In the genomic region with DNA sequence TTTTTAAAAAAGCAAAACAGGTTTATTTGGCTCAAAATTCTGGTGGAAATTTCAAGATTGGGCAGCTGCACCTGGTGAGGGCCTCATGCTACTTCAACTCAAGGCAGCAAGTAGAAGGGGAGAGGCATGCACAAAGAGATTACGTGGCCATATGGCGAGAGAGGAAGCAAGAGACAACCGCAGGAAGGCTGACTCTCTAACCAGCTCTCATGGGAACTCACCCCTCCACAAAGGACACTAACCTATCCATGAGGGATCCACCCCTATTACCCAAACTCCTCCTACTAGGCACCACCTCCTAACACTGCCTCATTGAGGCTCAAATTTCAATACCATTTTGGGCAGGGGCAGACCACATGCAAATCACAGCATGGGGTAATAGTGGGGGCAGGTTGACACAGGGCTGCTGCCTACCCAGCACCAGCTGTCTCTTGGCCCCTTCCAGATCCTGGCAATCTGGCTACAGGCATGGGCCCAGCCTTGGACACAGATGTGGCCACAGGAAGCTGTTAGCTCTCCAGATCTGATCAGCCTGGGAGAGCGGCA, we compare ENCODE assay signal across 8 cellular contexts. TPM values are rescaled to one million over a fixed set of nuclear protein-coding genes. Genes with fewer than 3 reads are reported as not detected.
DNase-seq lines count a peak whose midpoint lies in the region; ATAC-seq, FAIRE-seq and TF ChIP-seq lines count a peak whose summit lies in the region.

No MANE protein-coding gene starts in this region.

- no peak overlapping the region for H3K27ac ChIP-seq in AG04450 (ENCODE audit: low read depth, low read length)
- H3K27ac ChIP-seq in K562 (ENCODE audit: extremely low read depth, low read depth, low read length): peak overlapping the region; percentile 77
- H3K27ac ChIP-seq in dorsolateral prefrontal cortex: no peak overlapping the region

- H3K27ac Mint-ChIP-seq in natural killer cell treated with Interleukin-12 subunit alpha and Interleukin-12 subunit beta and Interleukin-15 and Interleukin-18, amount 100 ng/mL, for 72 hours: peak overlapping the region in 1 of 2 donors; percentile 55

- H3K4me3 ChIP-seq in AG04450 (ENCODE audit: low read depth, low read length): peak overlapping the region; percentile 99
- H3K4me3 ChIP-seq in K562: peak overlapping the region; percentile 92
- H3K4me3 ChIP-seq in dorsolateral prefrontal cortex: peak overlapping the region in 26 of 59 donors; percentile 83 to 100 (median 98)

- no peaks in the 10 kb centered on the region for H3K36me3 Mint-ChIP-seq in natural killer cell treated with Interleukin-12 subunit alpha and Interleukin-12 subunit beta and Interleukin-15 and Interleukin-18, amount 100 ng/mL, for 72 hours

- 15% methylated on average over 3 of the region's 4 CpGs for WGBS in K562 (ENCODE audit: insufficient coverage, low coverage, missing lambda C conversion rate)

- in situ Hi-C loops in K562 (cut with MboI): no loop called here

- no peaks in the 10 kb centered on the region for H3K9me3 Mint-ChIP-seq in natural killer cell treated with Interleukin-12 subunit alpha and Interleukin-12 subunit beta and Interleukin-15 and Interleukin-18, amount 100 ng/mL, for 72 hours

- H3K9me3 ChIP-seq in AG04450 (ENCODE audit: control insufficient read depth, insufficient read depth, low read length) (no peaks in the 10 kb centered on the region; the same call in 1 of the 2 replicates), K562 (replicated peaks; ENCODE audit: control insufficient read depth, insufficient read depth, low read depth, low read length) (no peaks in the 10 kb centered on the region)

- no TSS peak for BruUV-seq in K562 (replicated peaks; lab: Mats Ljungman, UMichigan)

- H3K36me3 ChIP-seq in K562 (ENCODE audit: control insufficient read depth, insufficient read depth, low read length): peaks cover 10% of the 10 kb centered on the region; the same call in 2 of the 3 replicates

- TF ChIP-seq RAD21 in K562 (CRISPR knock-in tag; conservative IDR thresholded peaks at IDR 0.05 in 1 of 2, IDR thresholded peaks at IDR 0.05 in 1 of 2): no peak

- FAIRE-seq in K562 (lab: Jason Lieb, UNC): peak; percentile 98

- TF ChIP-seq CTCF in AG04450 (IDR thresholded peaks at IDR 0.05; ENCODE audit: low read depth, low read length): no peak
- no peak for TF ChIP-seq CTCF in K562 (IDR thresholded peaks at IDR 0.05 in 2 of 3, conservative IDR thresholded peaks at IDR 0.05 in 1 of 3; ENCODE audit: insufficient read depth in 2 of 3, low read depth in 1 of 3, low read length in 3 of 3)
- no peak for TF ChIP-seq CTCF in dorsolateral prefrontal cortex (IDR thresholded peaks at IDR 0.05 in 54 of 56, conservative IDR thresholded peaks at IDR 0.05 in 2 of 56; ENCODE audit: low read depth in 1 of 56, partially characterized antibody in 56 of 56)

- peaks cover 56 to 61% of the 10 kb centered on the region in 2 donors for H3K4me1 Mint-ChIP-seq in natural killer cell treated with Interleukin-12 subunit alpha and Interleukin-12 subunit beta and Interleukin-15 and Interleukin-18, amount 100 ng/mL, for 72 hours (ENCODE audit: low read depth in 2 of 2)

- CTCF ChIA-PET in AG04450 (lab: Charles Lee): interaction anchor here (4.0 kb wide), 1 partner anchor 19 kb away, joined by 31 read pairs; no protein-coding TSS in a partner anchor
- CTCF ChIA-PET in K562 (lab: Yijun Ruan, JAX; ENCODE audit: low intra/inter-chr PET ratio): no interaction called here

- H3K9me1 ChIP-seq in K562 (ENCODE audit: control insufficient read depth, insufficient read depth, low read length): peaks cover 5% of the 10 kb centered on the region

- peak overlapping the region; percentile 76 for H3K4me3 Mint-ChIP-seq in natural killer cell treated with Interleukin-12 subunit alpha and Interleukin-12 subunit beta and Interleukin-15 and Interleukin-18, amount 100 ng/mL, for 72 hours

- H3K79me2 ChIP-seq in K562 (ENCODE audit: control insufficient read depth, insufficient read depth, low read length): peaks cover 65% of the 10 kb centered on the region

- peaks cover 40 to 56% of the 10 kb centered on the region in 2 experiments for H3K4me1 ChIP-seq in K562 (replicated peaks in 1 of 2; ENCODE audit: control insufficient read depth in 2 of 2, insufficient read depth in 2 of 2, low read length in 2 of 2)

- POLR2A ChIA-PET in AG04450 (lab: Yijun Ruan, JAX) (interaction anchor here (0.5 to 2.9 kb wide), 3 partner anchors 15 to 390 kb away, joined by 3 to 15 read pairs (median 3); partner anchors contain the start of gene RNPEPL1), K562 (lab: Yijun Ruan, JAX) (interaction anchor here (0.7 to 1.0 kb wide), 3 partner anchors 9 to 19 kb away, joined by 3 to 5 read pairs (median 4); no protein-coding TSS in a partner anchor)

- TF ChIP-seq POLR2A in K562 (conservative IDR thresholded peaks at IDR 0.05): peak; percentile 58; the same call in 1 of the 2 replicates

- no peaks in the 10 kb centered on the region for H3K27me3 Mint-ChIP-seq in natural killer cell treated with Interleukin-12 subunit alpha and Interleukin-12 subunit beta and Interleukin-15 and Interleukin-18, amount 100 ng/mL, for 72 hours

- no peak overlapping the region for H2AFZ ChIP-seq in K562 (ENCODE audit: low read depth, low read length)

- intact Hi-C loops in K562 (cut with micrococcal nuclease): no loop called here
- intact Hi-C loops in dorsolateral prefrontal cortex (cut with DNase I): loop anchor here (5.0 kb wide), 2 partner anchors 118 to 248 kb away; no protein-coding TSS in a partner anchor

- peak overlapping the region; percentile 93 for H3K4me2 ChIP-seq in K562 (ENCODE audit: insufficient read depth, low read length)

- no peaks in the 10 kb centered on the region; the same call in 1 of the 2 replicates for H4K20me1 ChIP-seq in K562 (replicated peaks; ENCODE audit: control insufficient read depth, insufficient read depth, low read length)

- H3K27me3 ChIP-seq in AG04450 (ENCODE audit: control insufficient read depth, insufficient read depth, low read length): no peaks in the 10 kb centered on the region
- H3K27me3 ChIP-seq in K562 (ENCODE audit: control insufficient read depth in 2 of 2, insufficient read depth in 2 of 2, low read length in 2 of 2): no peaks in the 10 kb centered on the region
- H3K27me3 ChIP-seq in dorsolateral prefrontal cortex: no peaks in the 10 kb centered on the region

- DNase-seq in AG04450 (ENCODE audit: low read depth, low spot score) (no peak), NCI-H446 (lab: John Stamatoyannopoulos, UW) (peak; percentile 25 to 90), K562 (ENCODE audit: extremely low read depth in 1 of 4, low spot score in 3 of 4) (peak in 3 of 4 experiments; percentile 25 to 90 (median 60)), dorsolateral prefrontal cortex (no peak)
- DNase-seq in natural killer cell treated with Interleukin-12 subunit alpha and Interleukin-12 subunit beta and Interleukin-15 and Interleukin-18, amount 100 ng/mL, for 72 hours (ENCODE audit: low spot score): peak; percentile 59

- peak; percentile 39; the same call in 1 of the 2 replicates for TF ChIP-seq EP300 in K562 (IDR thresholded peaks at IDR 0.05; ENCODE audit: low read length)

- peak; percentile 39 for ATAC-seq in GM18520 (IDR thresholded peaks at IDR 0.05; ENCODE audit: unreplicated experiment)
- ATAC-seq in HG02885 (IDR thresholded peaks at IDR 0.05; ENCODE audit: poor library complexity, unreplicated experiment): peak; percentile 55
- peak; percentile 82 for ATAC-seq in K562
- peak in 1 of 2 donors; percentile 2 for ATAC-seq in natural killer cell treated with Interleukin-12 subunit alpha and Interleukin-12 subunit beta and Interleukin-15 and Interleukin-18, amount 100 ng/mL, for 72 hours
- ATAC-seq in esophagus mucosa: no peak

- H3K9ac ChIP-seq in K562 (ENCODE audit: insufficient read depth in 1 of 2, low read depth in 2 of 2, low read length in 2 of 2): peak overlapping the region; percentile 39 to 95; a peak in 3 of 4 replicates

RNA-seq across cellular contexts. Expression of gene CAPN10, which starts 2.0 kb away (rescaled TPM):
- polyA plus RNA-seq in AG04450 (2011; rRNA removed): 5.6 and 7.5 TPM in 2 replicates
- polyA minus RNA-seq in AG04450 (2011; rRNA and poly(A)+ RNA removed): 8.2 and 9.1 TPM in 2 replicates
- 47.6 and 128 TPM in 2 replicates for total RNA-seq in K562 (2011; cell fraction: chromatin; rRNA removed; ENCODE audit: low replicate concordance)
- total RNA-seq in K562 (2011; cell fraction: nucleolus; rRNA removed): 79.5 and 81.2 TPM in 2 replicates
- total RNA-seq in K562 (2011; cell fraction: nucleoplasm; rRNA removed): 52.6 and 61.5 TPM in 2 replicates
- 18.6 and 24.3 TPM in 2 replicates for total RNA-seq in K562 (2014; rRNA removed)
- 3.7 and 4.1 TPM in 2 replicates for total RNA-seq in K562 (2014; rRNA removed; fragmentation: Illumina TruSeq; extraction: Trizol)
- 10.4 and 14.5 TPM in 2 replicates for total RNA-seq in K562 (2015; rRNA removed; fragmentation: Illumina TruSeq; extraction: Trizol)
- total RNA-seq in K562 (2021): 19.3 and 25.3 TPM in 2 replicates
- 8.4 and 14.0 TPM in 2 replicates for polyA plus RNA-seq in K562 (2011; rRNA removed)
- polyA plus RNA-seq in K562 (2011; cell fraction: cytosol; rRNA removed): 8.3 and 17.5 TPM in 2 replicates
- 81.9 and 107 TPM in 2 replicates for polyA plus RNA-seq in K562 (2011; cell fraction: nucleus; rRNA removed)
- polyA plus RNA-seq in K562 (2012): 11.4 and 22.7 TPM in 2 replicates
- 4.7 and 8.9 TPM in 2 replicates for polyA plus RNA-seq in K562 (2014; fragmentation: Illumina TruSeq; extraction: Trizol)
- polyA plus RNA-seq in K562 (2014; fragmentation: Nextera tagmentation; extraction: Ambion mirVana): under 1 TPM; 0.08 to 0.41 TPM
- 26.1 and 26.8 TPM in 2 replicates for polyA plus RNA-seq in K562 (2014; rRNA removed)
- polyA minus RNA-seq in K562 (2011; rRNA and poly(A)+ RNA removed): 3.7 and 4.6 TPM in 2 replicates
- polyA minus RNA-seq in K562 (2011; cell fraction: cytosol; rRNA and poly(A)+ RNA removed): 7.4 and 9.3 TPM in 2 replicates
- polyA minus RNA-seq in K562 (2011; cell fraction: nucleus; rRNA and poly(A)+ RNA removed): 26.9 and 33.0 TPM in 2 replicates
- total RNA-seq in natural killer cell treated with Interleukin-12 subunit alpha and Interleukin-12 subunit beta and Interleukin-15 and Interleukin-18, amount 100 ng/mL, for 72 hours: 10 to 100 TPM; 50.4 to 73.9 TPM
- 10.5 TPM for total RNA-seq in esophagus mucosa
- total RNA-seq in dorsolateral prefrontal cortex: 10 to 100 TPM; 25.6 to 70.0 (median 40.7) TPM

RNA-seq across cellular contexts. Expression of gene RNPEPL1, which starts 16.3 kb away (rescaled TPM):
- 7.2 and 15.0 TPM in 2 replicates for polyA plus RNA-seq in AG04450 (2011; rRNA removed)
- 12.7 and 23.8 TPM in 2 replicates for polyA minus RNA-seq in AG04450 (2011; rRNA and poly(A)+ RNA removed)
- total RNA-seq in K562 (2011; cell fraction: chromatin; rRNA removed; ENCODE audit: low replicate concordance): 13.5 and 56.3 TPM in 2 replicates
- 37.2 and 53.2 TPM in 2 replicates for total RNA-seq in K562 (2011; cell fraction: nucleolus; rRNA removed)
- 20.7 and 21.8 TPM in 2 replicates for total RNA-seq in K562 (2011; cell fraction: nucleoplasm; rRNA removed)
- total RNA-seq in K562 (2014; rRNA removed): 15.7 and 25.3 TPM in 2 replicates
- total RNA-seq in K562 (2014; rRNA removed; fragmentation: Illumina TruSeq; extraction: Trizol): 1.7 and 2.5 TPM in 2 replicates
- total RNA-seq in K562 (2015; rRNA removed; fragmentation: Illumina TruSeq; extraction: Trizol): 7.0 and 7.1 TPM in 2 replicates
- total RNA-seq in K562 (2021): 38.3 and 38.7 TPM in 2 replicates
- polyA plus RNA-seq in K562 (2011; rRNA removed): 5.5 and 10.0 TPM in 2 replicates
- 12.6 and 28.4 TPM in 2 replicates for polyA plus RNA-seq in K562 (2011; cell fraction: cytosol; rRNA removed)
- polyA plus RNA-seq in K562 (2011; cell fraction: nucleus; rRNA removed): 56.7 and 79.9 TPM in 2 replicates
- 21.9 and 55.2 TPM in 2 replicates for polyA plus RNA-seq in K562 (2012)
- 5.6 and 21.3 TPM in 2 replicates for polyA plus RNA-seq in K562 (2014; fragmentation: Illumina TruSeq; extraction: Trizol)
- polyA plus RNA-seq in K562 (2014; fragmentation: Nextera tagmentation; extraction: Ambion mirVana): under 1 TPM; 0.07 to 0.45 TPM
- polyA plus RNA-seq in K562 (2014; rRNA removed): 21.9 and 28.2 TPM in 2 replicates
- polyA minus RNA-seq in K562 (2011; rRNA and poly(A)+ RNA removed): 1.9 and 3.7 TPM in 2 replicates
- 29.7 and 42.0 TPM in 2 replicates for polyA minus RNA-seq in K562 (2011; cell fraction: cytosol; rRNA and poly(A)+ RNA removed)
- 17.6 and 18.4 TPM in 2 replicates for polyA minus RNA-seq in K562 (2011; cell fraction: nucleus; rRNA and poly(A)+ RNA removed)
- 10 to 100 TPM; 60.9 to 67.6 TPM for total RNA-seq in natural killer cell treated with Interleukin-12 subunit alpha and Interleukin-12 subunit beta and Interleukin-15 and Interleukin-18, amount 100 ng/mL, for 72 hours
- total RNA-seq in esophagus mucosa: 44.6 TPM
- 10 to 100 TPM; 16.7 to 49.1 (median 26.4) TPM for total RNA-seq in dorsolateral prefrontal cortex

RNA-seq across cellular contexts. Expression of gene DUSP28, which starts 24.4 kb away (rescaled TPM):
- 4.4 and 6.1 TPM in 2 replicates for polyA plus RNA-seq in AG04450 (2011; rRNA removed)
- polyA minus RNA-seq in AG04450 (2011; rRNA and poly(A)+ RNA removed): 1.1 TPM in 2 replicates
- 9.2 and 12.9 TPM in 2 replicates for total RNA-seq in K562 (2011; cell fraction: chromatin; rRNA removed; ENCODE audit: low replicate concordance)
- 7.8 and 10.5 TPM in 2 replicates for total RNA-seq in K562 (2011; cell fraction: nucleolus; rRNA removed)
- total RNA-seq in K562 (2011; cell fraction: nucleoplasm; rRNA removed): 11.3 and 11.6 TPM in 2 replicates
- 5.1 and 5.6 TPM in 2 replicates for total RNA-seq in K562 (2014; rRNA removed)
- total RNA-seq in K562 (2014; rRNA removed; fragmentation: Illumina TruSeq; extraction: Trizol): 4.2 and 5.8 TPM in 2 replicates
- total RNA-seq in K562 (2015; rRNA removed; fragmentation: Illumina TruSeq; extraction: Trizol): 3.6 and 4.3 TPM in 2 replicates
- 3.3 and 6.3 TPM in 2 replicates for total RNA-seq in K562 (2021)
- polyA plus RNA-seq in K562 (2011; rRNA removed): 7.5 and 8.1 TPM in 2 replicates
- 6.5 and 7.1 TPM in 2 replicates for polyA plus RNA-seq in K562 (2011; cell fraction: cytosol; rRNA removed)
- polyA plus RNA-seq in K562 (2011; cell fraction: nucleus; rRNA removed): 6.2 and 6.6 TPM in 2 replicates
- 5.6 and 7.6 TPM in 2 replicates for polyA plus RNA-seq in K562 (2012)
- 4.1 and 4.7 TPM in 2 replicates for polyA plus RNA-seq in K562 (2014; fragmentation: Illumina TruSeq; extraction: Trizol)
- 1 to 10 TPM; 2.8 to 4.2 TPM for polyA plus RNA-seq in K562 (2014; fragmentation: Nextera tagmentation; extraction: Ambion mirVana)
- polyA plus RNA-seq in K562 (2014; rRNA removed): 4.7 and 5.4 TPM in 2 replicates
- polyA minus RNA-seq in K562 (2011; rRNA and poly(A)+ RNA removed): 4.2 and 5.7 TPM in 2 replicates
- polyA minus RNA-seq in K562 (2011; cell fraction: cytosol; rRNA and poly(A)+ RNA removed): 1.2 and 2.1 TPM in 2 replicates
- 3.4 and 3.8 TPM in 2 replicates for polyA minus RNA-seq in K562 (2011; cell fraction: nucleus; rRNA and poly(A)+ RNA removed)
- total RNA-seq in natural killer cell treated with Interleukin-12 subunit alpha and Interleukin-12 subunit beta and Interleukin-15 and Interleukin-18, amount 100 ng/mL, for 72 hours: 1 to 10 TPM; 6.1 to 6.3 TPM
- total RNA-seq in esophagus mucosa: 3.7 TPM
- total RNA-seq in dorsolateral prefrontal cortex: 10 to 100 TPM in 56 of 120 experiments, 1 to 10 TPM in 64; 5.5 to 19.0 (median 9.5) TPM

RNA-seq across cellular contexts. Expression of gene ANKMY1, which starts 26.8 kb away (rescaled TPM):
- polyA plus RNA-seq in AG04450 (2011; rRNA removed): 2.9 and 3.1 TPM in 2 replicates
- 7.2 and 8.8 TPM in 2 replicates for polyA minus RNA-seq in AG04450 (2011; rRNA and poly(A)+ RNA removed)
- 94.4 and 106 TPM in 2 replicates for total RNA-seq in K562 (2011; cell fraction: chromatin; rRNA removed; ENCODE audit: low replicate concordance)
- total RNA-seq in K562 (2011; cell fraction: nucleolus; rRNA removed): 48.0 and 49.5 TPM in 2 replicates
- total RNA-seq in K562 (2011; cell fraction: nucleoplasm; rRNA removed): 47.5 and 60.0 TPM in 2 replicates
- 7.7 and 8.2 TPM in 2 replicates for total RNA-seq in K562 (2014; rRNA removed)
- 4.4 and 6.4 TPM in 2 replicates for total RNA-seq in K562 (2014; rRNA removed; fragmentation: Illumina TruSeq; extraction: Trizol)
- total RNA-seq in K562 (2015; rRNA removed; fragmentation: Illumina TruSeq; extraction: Trizol): 10.7 and 12.3 TPM in 2 replicates
- 15.1 and 16.0 TPM in 2 replicates for total RNA-seq in K562 (2021)
- polyA plus RNA-seq in K562 (2011; rRNA removed): 13.0 and 18.7 TPM in 2 replicates
- 13.4 and 18.3 TPM in 2 replicates for polyA plus RNA-seq in K562 (2011; cell fraction: cytosol; rRNA removed)
- 66.3 and 91.6 TPM in 2 replicates for polyA plus RNA-seq in K562 (2011; cell fraction: nucleus; rRNA removed)
- polyA plus RNA-seq in K562 (2012): 12.3 and 19.9 TPM in 2 replicates
- 12.4 and 13.8 TPM in 2 replicates for polyA plus RNA-seq in K562 (2014; fragmentation: Illumina TruSeq; extraction: Trizol)
- polyA plus RNA-seq in K562 (2014; fragmentation: Nextera tagmentation; extraction: Ambion mirVana): under 1 TPM; 0.75 to 0.87 TPM
- polyA plus RNA-seq in K562 (2014; rRNA removed): 11.7 and 11.9 TPM in 2 replicates
- polyA minus RNA-seq in K562 (2011; rRNA and poly(A)+ RNA removed): 22.6 and 23.1 TPM in 2 replicates
- polyA minus RNA-seq in K562 (2011; cell fraction: cytosol; rRNA and poly(A)+ RNA removed): 9.9 and 13.2 TPM in 2 replicates
- polyA minus RNA-seq in K562 (2011; cell fraction: nucleus; rRNA and poly(A)+ RNA removed): 34.6 and 45.8 TPM in 2 replicates
- 10 to 100 TPM; 13.0 to 40.9 TPM for total RNA-seq in natural killer cell treated with Interleukin-12 subunit alpha and Interleukin-12 subunit beta and Interleukin-15 and Interleukin-18, amount 100 ng/mL, for 72 hours
- total RNA-seq in esophagus mucosa: 8.9 TPM
- total RNA-seq in dorsolateral prefrontal cortex: 10 to 100 TPM; 14.0 to 42.7 (median 25.5) TPM

RNA-seq across cellular contexts. Expression of gene GPR35, which starts 40.7 kb away (rescaled TPM):
- 0.05 and 0.06 TPM in 2 replicates for polyA plus RNA-seq in AG04450 (2011; rRNA removed)
- 0.04 TPM in 1 of 2 replicates, not detected in the other for polyA minus RNA-seq in AG04450 (2011; rRNA and poly(A)+ RNA removed)
- total RNA-seq in K562 (2011; cell fraction: chromatin; rRNA removed; ENCODE audit: low replicate concordance): 0.40 and 0.76 TPM in 2 replicates
- 0.50 and 0.53 TPM in 2 replicates for total RNA-seq in K562 (2011; cell fraction: nucleolus; rRNA removed)
- 0.73 TPM in 1 of 2 replicates, not detected in the other for total RNA-seq in K562 (2011; cell fraction: nucleoplasm; rRNA removed)
- total RNA-seq in K562 (2014; rRNA removed): 0.50 TPM in 1 of 2 replicates, not detected in the other
- 0.07 TPM in 1 of 2 replicates, not detected in the other for total RNA-seq in K562 (2014; rRNA removed; fragmentation: Illumina TruSeq; extraction: Trizol)
- total RNA-seq in K562 (2015; rRNA removed; fragmentation: Illumina TruSeq; extraction: Trizol): 0.29 and 0.34 TPM in 2 replicates
- 0.20 and 0.33 TPM in 2 replicates for total RNA-seq in K562 (2021)
- polyA plus RNA-seq in K562 (2011; rRNA removed): 0.04 and 0.19 TPM in 2 replicates
- 0.13 and 0.25 TPM in 2 replicates for polyA plus RNA-seq in K562 (2011; cell fraction: cytosol; rRNA removed)
- polyA plus RNA-seq in K562 (2011; cell fraction: nucleus; rRNA removed): 1.2 TPM in 2 replicates
- polyA plus RNA-seq in K562 (2012): 0.29 and 1.5 TPM in 2 replicates
- 0.08 TPM in 1 of 2 replicates, not detected in the other for polyA plus RNA-seq in K562 (2014; fragmentation: Illumina TruSeq; extraction: Trizol)
- not detected for polyA plus RNA-seq in K562 (2014; fragmentation: Nextera tagmentation; extraction: Ambion mirVana)
- polyA plus RNA-seq in K562 (2014; rRNA removed): 0.12 and 0.29 TPM in 2 replicates
- polyA minus RNA-seq in K562 (2011; rRNA and poly(A)+ RNA removed): 0.11 and 0.15 TPM in 2 replicates
- not detected in 2 replicates for polyA minus RNA-seq in K562 (2011; cell fraction: cytosol; rRNA and poly(A)+ RNA removed)
- polyA minus RNA-seq in K562 (2011; cell fraction: nucleus; rRNA and poly(A)+ RNA removed): 0.13 and 0.22 TPM in 2 replicates
- total RNA-seq in natural killer cell treated with Interleukin-12 subunit alpha and Interleukin-12 subunit beta and Interleukin-15 and Interleukin-18, amount 100 ng/mL, for 72 hours: 1 to 10 TPM; 5.9 to 7.6 TPM
- total RNA-seq in esophagus mucosa: 0.24 TPM
- total RNA-seq in dorsolateral prefrontal cortex: 10 to 100 TPM in 4 of 120 experiments, 1 to 10 TPM in 116; 1.7 to 14.3 (median 4.9) TPM

Comparison
In these comparisons a context has a peak if more than half of its experiments do, and no peak if none do; other contexts are left out.
1. DNase-seq: peak in NCI-H446 (2 of 2), K562 (3 of 4) and natural killer cell treated with Interleukin-12 subunit alpha and Interleukin-12 subunit beta and Interleukin-15 and Interleukin-18, amount 100 ng/mL, for 72 hours (single experiment); none in AG04450 (single experiment) and dorsolateral prefrontal cortex (0 of 10).